7 cellular contexts compared by ENCODE assay signal in the genomic region with DNA sequence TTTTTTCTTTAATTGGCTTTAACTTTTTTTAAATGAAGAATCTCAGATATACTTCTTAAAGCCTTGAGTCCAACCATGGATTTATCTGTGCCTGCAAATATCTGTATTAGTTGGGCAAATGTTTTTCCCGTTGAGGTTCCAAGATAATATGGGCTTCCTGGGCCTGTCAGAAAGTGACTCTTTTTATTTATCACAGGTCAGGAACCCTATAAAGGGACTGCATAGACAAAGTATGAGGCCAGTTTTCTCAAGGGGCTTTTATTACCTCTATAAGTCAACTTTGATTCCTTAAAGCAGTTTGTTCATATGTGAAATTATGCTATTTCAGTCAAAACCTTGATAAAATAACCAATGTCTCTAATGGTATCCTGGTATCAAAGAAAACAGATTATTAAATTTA.
"Had no signal": no experiment of that assay in that cellular context is flagged by ENCODE, and none has a peak within 500 bp of the region (broad histone marks: within the 10 kb centered on the region; RNA-seq: fewer than 3 reads in every experiment).

No MANE protein-coding gene starts in this region.

- H3K27me3 Mint-ChIP-seq: IgD-negative memory B cell had no signal

- H3K9me3 Mint-ChIP-seq: IgD-negative memory B cell had no signal

- FAIRE-seq: HepG2, HTR-8/SVneo had no signal

- H3K27ac ChIP-seq: HL-60 had no signal

- H3K36me3 Mint-ChIP-seq: IgD-negative memory B cell had no signal

- ATAC-seq: HepG2 had no signal

- DNase-seq: IMR-90, KBM-7, KG1 had no signal

- H3K27ac Mint-ChIP-seq: IgD-negative memory B cell had no signal

- H3K4me3 Mint-ChIP-seq: IgD-negative memory B cell had no signal
